Comparison of ENCODE assay signal across 16 cellular contexts in genomic region chr1:157829711-157830110, GRCh38. TPM values are rescaled to one million over a fixed set of nuclear protein-coding genes. Genes with fewer than 3 reads are reported as not detected.
"Had no signal": no experiment of that assay in that cellular context is flagged by ENCODE, and none has a peak within 500 bp of the region (broad histone marks: within the 10 kb centered on the region; RNA-seq: fewer than 3 reads in every experiment).

No MANE protein-coding gene starts in this region.

- DNase-seq: activated CD4-positive, alpha-beta memory T cell treated with anti-CD3 and anti-CD28 coated beads, Interleukin-2, amount 10 ng/mL, durations not matched to agents 7 days and 5 days; activated CD4-positive, alpha-beta T cell treated with anti-CD3 and anti-CD28 coated beads for 1 hour; activated naive CD8-positive, alpha-beta T cell treated with anti-CD3 and anti-CD28 coated beads, Interleukin-2, amount 10 ng/mL, durations not matched to agents 7 days and 5 days; activated T-cell treated with anti-CD3 and anti-CD28 coated beads, Interleukin-2, amount 50 U/mL, for 72 hours; aorta; dorsolateral prefrontal cortex; hippocampal formation; kidney glomerular epithelial cell; pancreas; stimulated activated CD4-positive, alpha-beta T cell treated with anti-CD3 and anti-CD28 coated beads, Interleukin-15, amount 100 ng/mL, for 24 hours; stimulated activated CD4-positive, alpha-beta T cell treated with anti-CD3 and anti-CD28 coated beads, Interleukin-4, amount 100 ng/mL, for 24 hours had no signal

- H3K4me2 ChIP-seq: neural progenitor cell had no signal

- H3K27ac ChIP-seq: breast epithelium, dorsolateral prefrontal cortex, neural progenitor cell, pancreas had no signal

- H3K27me3 ChIP-seq: breast epithelium, neural progenitor cell, pancreas had no signal

- H2AFZ ChIP-seq: neural progenitor cell had no signal

- H3K4me1 ChIP-seq: breast epithelium, neural progenitor cell, pancreas had no signal

- H3K4me3 ChIP-seq: breast epithelium, dorsolateral prefrontal cortex, neural progenitor cell, pancreas had no signal

- H3K9me3 ChIP-seq: breast epithelium, pancreas had no signal

- H3K36me3 ChIP-seq: breast epithelium, neural progenitor cell, pancreas had no signal

- ATAC-seq: activated T-cell treated with anti-CD3 and anti-CD28 coated beads, Interleukin-2, amount 50 U/mL, for 72 hours; pancreas had no signal

RNA-seq across cellular contexts. Expression of gene FCRL1, which starts 9.8 kb away (rescaled TPM):
- total RNA-seq: activated CD4-positive, alpha-beta memory T cell treated with anti-CD3 and anti-CD28 coated beads, Interleukin-2, amount 10 ng/mL, durations not matched to agents 7 days and 5 days; chondrocyte; glomerular endothelial cell; myocyte had no signal

RNA-seq across cellular contexts. Expression of gene CD5L, which starts 11.9 kb away (rescaled TPM):
- total RNA-seq: activated CD4-positive, alpha-beta memory T cell treated with anti-CD3 and anti-CD28 coated beads, Interleukin-2, amount 10 ng/mL, durations not matched to agents 7 days and 5 days; activated naive CD8-positive, alpha-beta T cell treated with anti-CD3 and anti-CD28 coated beads, Interleukin-2, amount 10 ng/mL, durations not matched to agents 7 days and 5 days; activated T-cell treated with anti-CD3 and anti-CD28 coated beads, Interleukin-2, amount 50 U/mL, for 72 hours; breast epithelium; chondrocyte; glomerular endothelial cell; myocyte had no signal

RNA-seq across cellular contexts. Expression of gene FCRL2, which starts 52.8 kb away (rescaled TPM):
- total RNA-seq: activated CD4-positive, alpha-beta memory T cell treated with anti-CD3 and anti-CD28 coated beads, Interleukin-2, amount 10 ng/mL, durations not matched to agents 7 days and 5 days; activated naive CD8-positive, alpha-beta T cell treated with anti-CD3 and anti-CD28 coated beads, Interleukin-2, amount 10 ng/mL, durations not matched to agents 7 days and 5 days; activated T-cell treated with anti-CD3 and anti-CD28 coated beads, Interleukin-2, amount 50 U/mL, for 72 hours; chondrocyte; glomerular endothelial cell; myocyte; pancreas had no signal
